ENCODE assay signal across 8 cellular contexts in the genomic region with DNA sequence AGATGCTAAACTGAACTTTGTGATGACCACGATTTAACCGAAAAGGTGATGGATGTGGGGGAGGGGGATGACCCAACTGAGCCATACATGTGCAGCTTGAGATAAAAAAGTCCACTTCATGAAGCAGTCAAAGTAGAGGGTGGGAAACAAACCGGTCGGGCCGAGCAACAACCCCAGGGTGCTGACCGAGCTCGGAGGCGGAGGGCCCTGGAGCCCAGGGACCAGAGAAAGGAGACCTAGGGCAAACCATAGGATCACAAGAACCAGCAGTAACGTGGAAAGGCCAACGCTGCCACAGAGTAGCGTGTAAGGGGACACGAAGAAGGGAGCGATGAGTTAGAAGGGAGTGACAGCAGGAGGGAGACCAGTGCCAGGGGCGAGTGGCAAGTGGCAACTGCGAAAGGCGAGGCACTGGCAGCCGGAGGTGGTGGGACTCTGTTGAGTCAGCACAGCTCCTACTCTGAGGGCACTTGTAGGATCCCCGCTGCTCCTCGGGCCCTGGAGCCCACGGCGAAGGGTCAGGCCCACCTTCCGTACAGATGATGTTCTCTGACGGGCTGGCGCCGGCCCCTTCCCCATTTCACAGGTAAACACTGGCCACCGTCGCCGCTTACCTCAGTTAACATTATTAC. TPM values are rescaled to one million over a fixed set of nuclear protein-coding genes. Genes with fewer than 3 reads are reported as not detected.
DNase-seq lines count a peak whose midpoint lies in the region; ATAC-seq and TF ChIP-seq lines count a peak whose summit lies in the region.

No MANE protein-coding gene starts in this region.

- POLR2A ChIA-PET in PC-3 (lab: Charles Lee; ENCODE audit: unreplicated experiment), result interaction anchor here (0.5 kb wide), 1 partner anchor 380 kb away, joined by 4 read pairs; no protein-coding TSS in a partner anchor

- peaks cover 36% of the 10 kb centered on the region for H3K4me1 Mint-ChIP-seq in neural crest cell

- H3K4me3 ChIP-seq in BE2C (ENCODE audit: low read depth, low read length) (peak overlapping the region; percentile 95), PC-3 (ENCODE audit: low read length) (peak overlapping the region; percentile 94), fibroblast of the aortic adventitia (ENCODE audit: low read depth, low read length) (peak overlapping the region; percentile 98)

- H3K4me3 Mint-ChIP-seq in neural crest cell, result peak overlapping the region; percentile 96

- peaks cover 58% of the 10 kb centered on the region for H3K79me2 ChIP-seq in PC-3 (ENCODE audit: low read length)

- H3K27ac ChIP-seq in PC-3 (ENCODE audit: low read length), result peak overlapping the region; percentile 71
- H3K27ac ChIP-seq in temporal lobe (ENCODE audit: low read depth, low read length), result peak overlapping the region; percentile 84

- H3K27me3 Mint-ChIP-seq in neural crest cell (ENCODE audit: low read depth), result no peaks in the 10 kb centered on the region

- peak; percentile 40 for ATAC-seq in GM19035 (IDR thresholded peaks at IDR 0.05; ENCODE audit: unreplicated experiment)
- peak; percentile 38 for ATAC-seq in HG03280 (IDR thresholded peaks at IDR 0.05; ENCODE audit: unreplicated experiment)
- peak; percentile 54 for ATAC-seq in PC-3

- H3K9me3 ChIP-seq in BE2C (no peaks in the 10 kb centered on the region), PC-3 (ENCODE audit: low read length) (no peaks in the 10 kb centered on the region)

- CTCF ChIA-PET in PC-3 (lab: Charles Lee), result interaction anchor here (0.5 kb wide), 1 partner anchor 256 kb away, joined by 3 read pairs; no protein-coding TSS in a partner anchor

- H3K9ac ChIP-seq in PC-3 (ENCODE audit: low read length), result peak overlapping the region; percentile 96

- H3K4me1 ChIP-seq in BE2C (0 out of 2 replicates have a peak, but pooled peaks cover 2% of the 10 kb centered on the region), PC-3 (ENCODE audit: insufficient read depth, low read length) (peaks cover 37% of the 10 kb centered on the region)

- no peaks in the 10 kb centered on the region for H3K36me3 Mint-ChIP-seq in neural crest cell (ENCODE audit: low read depth)

- H3K9me2 ChIP-seq in PC-3 (replicated peaks; ENCODE audit: low read length), result no peaks in the 10 kb centered on the region

- intact Hi-C loops in PC-3 (cut with micrococcal nuclease), result loop anchor here (1.0 to 5.0 kb wide), 2 partner anchors 26 to 167 kb away; no protein-coding TSS in a partner anchor

- BruUV-seq in PC-3 (replicated peaks; lab: Mats Ljungman, UMichigan), result TSS peak; percentile 44

- no peak for TF ChIP-seq CTCF in BE2C (IDR thresholded peaks at IDR 0.05; ENCODE audit: low read depth, low read length)
- no peak for TF ChIP-seq CTCF in PC-3 (conservative IDR thresholded peaks at IDR 0.05; ENCODE audit: low read depth, low read length)
- no peak for TF ChIP-seq CTCF in fibroblast of the aortic adventitia (IDR thresholded peaks at IDR 0.05; ENCODE audit: insufficient read depth, low read length)
- no peak for TF ChIP-seq CTCF in neural crest cell (conservative IDR thresholded peaks at IDR 0.05)

- peak overlapping the region; percentile 99 for H3K27ac Mint-ChIP-seq in neural crest cell (ENCODE audit: unreplicated experiment)

- no peaks in the 10 kb centered on the region for H3F3A ChIP-seq in PC-3 (ENCODE audit: low read length, unreplicated experiment)

- no peaks in the 10 kb centered on the region for H3K36me3 ChIP-seq in BE2C
- no peaks in the 10 kb centered on the region for H3K36me3 ChIP-seq in PC-3 (ENCODE audit: low read depth, low read length)

- peaks cover 15% of the 10 kb centered on the region; the same call in 1 of the 2 replicates for H4K20me1 ChIP-seq in PC-3 (ENCODE audit: low read length)

- peak overlapping the region; percentile 96 for H3K4me2 ChIP-seq in PC-3 (ENCODE audit: low read length)

- H3K9me3 Mint-ChIP-seq in neural crest cell, result no peaks in the 10 kb centered on the region

- DNase-seq in BE2C, result peak; percentile 48
- DNase-seq in PC-3, result peak; percentile 38
- DNase-seq in activated T-helper 9 cell treated with anti-CD3 and anti-CD28 coated beads, Interleukin-2, amount 50 U/mL, for 16 hours (ENCODE audit: low read depth), result peak; percentile 33
- peak; percentile 23 for DNase-seq in fibroblast of the aortic adventitia (ENCODE audit: low read depth)
- peak; percentile 13 for DNase-seq in neural crest cell (ENCODE audit: low read depth, low spot score)

- peak overlapping the region; percentile 99 for H2AFZ ChIP-seq in PC-3 (ENCODE audit: low read length)

- H3K27me3 ChIP-seq in BE2C (no peaks in the 10 kb centered on the region; the same call in 1 of the 2 replicates), PC-3 (ENCODE audit: low read length) (no peaks in the 10 kb centered on the region)

RNA-seq across cellular contexts. Expression of gene SNX13, which starts 0.5 kb away (rescaled TPM):
- 10.5 TPM for polyA plus RNA-seq in BE2C (2012; ENCODE audit: insufficient read depth, insufficient read length, low read depth)
- 26.1 and 33.9 TPM in 2 replicates for total RNA-seq in PC-3 (2014; rRNA removed)
- 52.2 and 63.7 TPM in 2 replicates for total RNA-seq in fibroblast of the aortic adventitia (ENCODE audit: low replicate concordance)
- 35.4 and 35.6 TPM in 2 replicates for total RNA-seq in neural crest cell
- 55.6 TPM for total RNA-seq in temporal lobe

Comparison
In these comparisons a context has a peak if more than half of its experiments do, and no peak if none do; other contexts are left out.
1. Peak in every context shown above with its lines: DNase-seq, ATAC-seq, H3K4me3 ChIP-seq and H3K27ac ChIP-seq.